In the genomic region with DNA sequence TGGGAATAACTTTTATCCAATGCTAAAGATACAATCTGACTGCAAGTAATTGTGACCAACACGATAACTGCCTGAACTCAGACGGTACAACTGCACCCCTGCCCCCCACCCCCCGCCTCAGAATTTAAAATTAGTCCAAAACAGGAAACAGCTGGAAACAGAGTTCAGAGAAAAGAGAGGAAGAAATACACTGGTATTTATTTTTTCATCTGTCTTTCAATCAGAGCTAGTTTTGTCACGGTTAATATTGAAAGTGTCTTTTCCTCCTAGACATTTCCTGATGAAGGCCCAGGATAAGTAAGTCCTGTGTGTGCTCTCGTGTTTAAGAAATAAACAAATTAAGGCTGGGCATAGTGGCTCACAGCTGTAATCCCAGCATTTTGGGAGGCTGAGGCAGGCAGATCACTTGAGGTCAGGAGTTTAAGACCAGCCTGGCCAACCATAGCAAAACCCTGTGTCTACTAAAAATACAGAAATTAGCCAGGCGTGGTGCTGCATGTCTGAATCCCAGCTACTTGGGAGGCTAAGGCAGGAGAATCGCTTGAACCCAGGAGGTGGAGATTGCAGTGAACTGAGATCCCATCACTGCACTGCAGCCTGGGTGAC, we compare ENCODE assay signal across 13 cellular contexts. TPM values are rescaled to one million over a fixed set of nuclear protein-coding genes. Genes with fewer than 3 reads are reported as not detected.
A peak's percentile ranks its signal among the peaks of the same experiment; 100 is the strongest.
DNase-seq lines count a peak whose midpoint lies in the region; ATAC-seq and TF ChIP-seq lines count a peak whose summit lies in the region.
"Had no signal": no experiment of that assay in that cellular context is flagged by ENCODE, and none has a peak within 500 bp of the region (broad histone marks: within the 10 kb centered on the region; RNA-seq: fewer than 3 reads in every experiment).

No MANE protein-coding gene starts in this region.

- intact Hi-C loops in activated CD4-positive, alpha-beta T cell treated with anti-CD3 and anti-CD28 coated beads, Interleukin-2, amount 10 ng/mL, durations not matched to agents 24 days and 14 days (cut with micrococcal nuclease), result no loop called here
- intact Hi-C loops in activated B cell treated with CpG ODN at 0.5 μM for 24 hours (cut with micrococcal nuclease), result no loop called here
- intact Hi-C loops in left lung (cut with DNase I), result no loop called here

- peaks cover 46 to 75% of the 10 kb centered on the region in 2 donors for H3K4me1 ChIP-seq in left lung
- H3K4me1 ChIP-seq: A549 had no signal

- TF ChIP-seq CTCF in activated B cell treated with CpG ODN at 0.5 μM for 24 hours (IDR thresholded peaks at IDR 0.05), result no peak
- no peak for TF ChIP-seq CTCF in left lung (IDR thresholded peaks at IDR 0.05)

- H3K4me3 ChIP-seq in left lung, result no peak overlapping the region
- H3K4me3 ChIP-seq: A549 had no signal

- no peaks in the 10 kb centered on the region for H3K27me3 Mint-ChIP-seq in activated CD4-positive, alpha-beta T cell treated with anti-CD3 and anti-CD28 coated beads, Interleukin-2, amount 10 ng/mL, durations not matched to agents 24 days and 14 days
- H3K27me3 Mint-ChIP-seq in activated B cell treated with CpG ODN at 0.5 μM for 24 hours, result no peaks in the 10 kb centered on the region

- POLR2A ChIA-PET in activated B cell treated with CpG ODN at 0.5 μM for 24 hours (lab: Charles Lee), result interaction anchor here (0.6 to 4.1 kb wide), 6 partner anchors 8 to 26 kb away, joined by 3 to 40 read pairs (median 8); a partner anchor contains a TSS

- H3K4me3 Mint-ChIP-seq in activated CD4-positive, alpha-beta T cell treated with anti-CD3 and anti-CD28 coated beads, Interleukin-2, amount 10 ng/mL, durations not matched to agents 24 days and 14 days, result peak overlapping the region; percentile 62
- H3K4me3 Mint-ChIP-seq in activated B cell treated with CpG ODN at 0.5 μM for 24 hours, result peak overlapping the region; percentile 61

- H3K27ac Mint-ChIP-seq in activated CD4-positive, alpha-beta T cell treated with anti-CD3 and anti-CD28 coated beads, Interleukin-2, amount 10 ng/mL, durations not matched to agents 24 days and 14 days, result peak overlapping the region; percentile 67
- peak overlapping the region; percentile 84 for H3K27ac Mint-ChIP-seq in activated B cell treated with CpG ODN at 0.5 μM for 24 hours

- no peaks in the 10 kb centered on the region for H3K9me3 ChIP-seq in left lung
- H3K9me3 ChIP-seq: A549 had no signal

- peaks cover 3% of the 10 kb centered on the region for H3K36me3 Mint-ChIP-seq in activated CD4-positive, alpha-beta T cell treated with anti-CD3 and anti-CD28 coated beads, Interleukin-2, amount 10 ng/mL, durations not matched to agents 24 days and 14 days (ENCODE audit: low read depth)
- H3K36me3 Mint-ChIP-seq in activated B cell treated with CpG ODN at 0.5 μM for 24 hours (ENCODE audit: low read depth), result peaks cover 18% of the 10 kb centered on the region

- no peak for DNase-seq in activated CD4-positive, alpha-beta T cell treated with anti-CD3 and anti-CD28 coated beads, Interleukin-2, amount 10 ng/mL, durations not matched to agents 24 days and 14 days
- no peak for DNase-seq in activated CD4-positive, alpha-beta T cell treated with anti-CD3 and anti-CD28 coated beads for 1 hour
- DNase-seq in activated B cell treated with CpG ODN at 0.5 μM for 24 hours (no peak), left lung (no peak), HuH-7.5 (ENCODE audit: low spot score) (no peak), UCSD-AML1 (lab: John Stamatoyannopoulos, UW; ENCODE audit: unreplicated experiment) (no peak)
- DNase-seq: activated CD8-positive, alpha-beta memory T cell treated with anti-CD3 and anti-CD28 coated beads, Interleukin-2, amount 50 U/mL, for 48 hours had no signal

- no peaks in the 10 kb centered on the region for H3K9me3 Mint-ChIP-seq in activated CD4-positive, alpha-beta T cell treated with anti-CD3 and anti-CD28 coated beads, Interleukin-2, amount 10 ng/mL, durations not matched to agents 24 days and 14 days
- H3K9me3 Mint-ChIP-seq in activated B cell treated with CpG ODN at 0.5 μM for 24 hours, result no peaks in the 10 kb centered on the region

- no peaks in the 10 kb centered on the region for H3K36me3 ChIP-seq in left lung

- ATAC-seq in activated B cell treated with CpG ODN at 0.5 μM for 24 hours (ENCODE audit: low read depth) (no peak), left lung (no peak), GM19455 (IDR thresholded peaks at IDR 0.05; ENCODE audit: unreplicated experiment) (no peak)
- ATAC-seq: A549, Panc1 had no signal

- no peaks in the 10 kb centered on the region for H3K27me3 ChIP-seq in left lung

- peaks cover 28% of the 10 kb centered on the region for H3K4me1 Mint-ChIP-seq in activated CD4-positive, alpha-beta T cell treated with anti-CD3 and anti-CD28 coated beads, Interleukin-2, amount 10 ng/mL, durations not matched to agents 24 days and 14 days
- H3K4me1 Mint-ChIP-seq in activated B cell treated with CpG ODN at 0.5 μM for 24 hours, result peaks cover 67% of the 10 kb centered on the region

- H3K27ac ChIP-seq in left lung (peak overlapping the region; percentile 26 to 28), temporal lobe (ENCODE audit: low read depth, low read length) (peak overlapping the region; percentile 88)
- H3K27ac ChIP-seq: A549 had no signal

- CTCF ChIA-PET in activated B cell treated with CpG ODN at 0.5 μM for 24 hours (lab: Charles Lee), result interaction anchor here (1.9 to 2.5 kb wide), 2 partner anchors 28 to 42 kb away, joined by 9 to 10 read pairs; no protein-coding TSS in a partner anchor

RNA-seq across cellular contexts. Expression of a gene that starts 21.5 kb away (rescaled TPM):
- 13.0 and 13.5 TPM in 2 replicates for total RNA-seq in activated CD4-positive, alpha-beta T cell treated with anti-CD3 and anti-CD28 coated beads, Interleukin-2, amount 10 ng/mL, durations not matched to agents 24 days and 14 days
- total RNA-seq in activated B cell treated with CpG ODN at 0.5 μM for 24 hours, result 30.5 and 34.4 TPM in 2 replicates
- total RNA-seq in left lung, result 10 to 100 TPM; 26.6 to 40.7 TPM
- 3.9 TPM for total RNA-seq in temporal lobe

RNA-seq across cellular contexts. Expression of a gene that starts 43.9 kb away (rescaled TPM):
- 56.4 and 56.8 TPM in 2 replicates for total RNA-seq in activated CD4-positive, alpha-beta T cell treated with anti-CD3 and anti-CD28 coated beads, Interleukin-2, amount 10 ng/mL, durations not matched to agents 24 days and 14 days
- 22.3 and 24.9 TPM in 2 replicates for total RNA-seq in activated B cell treated with CpG ODN at 0.5 μM for 24 hours
- 10 to 100 TPM; 82.5 to 83.6 TPM for total RNA-seq in left lung
- total RNA-seq in temporal lobe, result 55.3 TPM

RNA-seq across cellular contexts. Expression of a gene that starts 45.5 kb away (rescaled TPM):
- total RNA-seq in activated CD4-positive, alpha-beta T cell treated with anti-CD3 and anti-CD28 coated beads, Interleukin-2, amount 10 ng/mL, durations not matched to agents 24 days and 14 days, result not detected in 2 replicates
- total RNA-seq in activated B cell treated with CpG ODN at 0.5 μM for 24 hours (not detected in 2 replicates), left lung (not detected), temporal lobe (under 0.01 TPM)
- total RNA-seq: epithelial cell of proximal tubule, mucosa of gallbladder had no signal
